ENCODE assay signal across 8 cellular contexts in the genomic region with DNA sequence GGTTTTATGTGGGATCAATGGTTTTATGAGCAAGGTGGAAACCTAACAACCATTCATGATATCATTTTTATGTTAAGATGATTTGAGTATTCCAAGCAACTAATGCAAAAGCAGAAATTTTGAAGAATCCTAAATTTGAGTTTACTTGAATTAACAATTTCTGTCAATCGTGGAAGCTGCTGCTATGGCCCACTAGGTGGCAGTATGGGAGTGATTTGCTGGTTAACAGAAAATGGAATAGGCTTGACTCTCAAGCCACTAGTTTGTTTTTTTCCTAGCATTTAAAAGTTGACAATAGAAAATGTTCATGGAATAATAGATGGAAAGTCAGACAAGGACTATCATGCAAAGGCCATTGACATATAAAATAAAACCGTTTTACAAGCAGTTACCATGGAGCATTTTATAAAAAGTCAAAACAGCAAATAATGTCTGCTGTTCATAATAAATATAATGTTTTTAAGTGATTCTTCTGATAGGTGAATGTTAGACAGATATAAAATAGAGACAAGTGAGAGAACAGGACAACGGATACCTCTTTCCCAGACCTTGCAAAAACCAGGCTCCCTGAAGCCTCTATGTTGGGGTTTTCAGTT. TPM values are rescaled to one million over a fixed set of nuclear protein-coding genes. Genes with fewer than 3 reads are reported as not detected.
DNase-seq lines count a peak whose midpoint lies in the region; ATAC-seq and TF ChIP-seq lines count a peak whose summit lies in the region.

No MANE protein-coding gene starts in this region.

- in situ Hi-C loops in Caki2 (cut with HindIII; ENCODE audit: low pct_unique_long_range_greater_than_20kb, low sequenced_read_pairs), result no loop called here

- ATAC-seq in HG03095 (IDR thresholded peaks at IDR 0.05; ENCODE audit: unreplicated experiment) (no peak), GM21737 (IDR thresholded peaks at IDR 0.05; ENCODE audit: unreplicated experiment) (no peak)

- no peak overlapping the region for H3K4me3 ChIP-seq in NT2/D1 (ENCODE audit: insufficient read length, low read depth)
- no peak overlapping the region for H3K4me3 ChIP-seq in foreskin fibroblast (ENCODE audit: low read depth in 1 of 2, low read length in 2 of 2)

- intact Hi-C loops in posterior cingulate gyrus (cut with DNase I), result loop anchor here (1.0 to 10.0 kb wide), 3 partner anchors 375 to 550 kb away; no protein-coding TSS in a partner anchor

- peak; percentile 81 for TF ChIP-seq CTCF in foreskin fibroblast (IDR thresholded peaks at IDR 0.05; ENCODE audit: low read depth, low read length)

- no peak overlapping the region for H3K4me3 Mint-ChIP-seq in activated T-cell treated with anti-CD3 and anti-CD28 coated beads, Interleukin-2, amount 50 U/mL, for 24 hours

- no peaks in the 10 kb centered on the region for H3K27me3 Mint-ChIP-seq in activated T-cell treated with anti-CD3 and anti-CD28 coated beads, Interleukin-2, amount 50 U/mL, for 24 hours

- no peaks in the 10 kb centered on the region for H3K9me3 ChIP-seq in NT2/D1 (ENCODE audit: insufficient read depth, low read length)

- no peaks in the 10 kb centered on the region for H3K4me1 ChIP-seq in NT2/D1 (ENCODE audit: insufficient read depth, insufficient read length)

- H3K27ac Mint-ChIP-seq in activated T-cell treated with anti-CD3 and anti-CD28 coated beads, Interleukin-2, amount 50 U/mL, for 24 hours, result no peak overlapping the region

- no peaks in the 10 kb centered on the region for H3K9me3 Mint-ChIP-seq in activated T-cell treated with anti-CD3 and anti-CD28 coated beads, Interleukin-2, amount 50 U/mL, for 24 hours

- no peaks in the 10 kb centered on the region for H3K36me3 Mint-ChIP-seq in activated T-cell treated with anti-CD3 and anti-CD28 coated beads, Interleukin-2, amount 50 U/mL, for 24 hours (ENCODE audit: low read depth)

- peaks cover 1% of the 10 kb centered on the region for H3K4me1 Mint-ChIP-seq in activated T-cell treated with anti-CD3 and anti-CD28 coated beads, Interleukin-2, amount 50 U/mL, for 24 hours (ENCODE audit: low read depth)

- no peak overlapping the region for H3K9ac ChIP-seq in NT2/D1 (ENCODE audit: insufficient read length, low read depth)

- H3K27me3 ChIP-seq in NT2/D1 (ENCODE audit: insufficient read depth, insufficient read length), result no peaks in the 10 kb centered on the region

- H3K36me3 ChIP-seq in NT2/D1 (ENCODE audit: insufficient read depth, insufficient read length, low read length), result no peaks in the 10 kb centered on the region

- DNase-seq in Caki2 (ENCODE audit: low read depth) (peak; percentile 16), HCEC 1CT (peak; percentile 59), NT2/D1 (ENCODE audit: low read depth, low spot score) (peak; percentile 39), foreskin fibroblast (peak; percentile 62 to 88), posterior cingulate gyrus (peak in 7 of 10 donors; percentile 28 to 93 (median 52))
- DNase-seq in activated T-cell treated with anti-CD3 and anti-CD28 coated beads, Interleukin-2, amount 50 U/mL, for 24 hours, result peak; percentile 42

RNA-seq across cellular contexts. Expression of a gene that starts 43.0 kb away (rescaled TPM):
- not detected in 2 replicates for total RNA-seq in Caki2 (2014; rRNA removed; shearing (Covaris generic); ENCODE audit: low replicate concordance)

Comparison
In these comparisons a context has a peak if more than half of its experiments do, and no peak if none do; other contexts are left out.
1. DNase-seq: peak in every context shown above with its lines; median percentile 75 in foreskin fibroblast; 59 in HCEC 1CT; 52 in posterior cingulate gyrus; 42 in activated T-cell treated with anti-CD3 and anti-CD28 coated beads, Interleukin-2, amount 50 U/mL, for 24 hours; 39 in NT2/D1; 16 in Caki2.